In genomic region chr15:40744810-40745152, GRCh38 we compare ENCODE assay signal across 13 cellular contexts. TPM values are rescaled to one million over a fixed set of nuclear protein-coding genes. Genes with fewer than 3 reads are reported as not detected.
DNase-seq lines count a peak whose midpoint lies in the region; ATAC-seq and TF ChIP-seq lines count a peak whose summit lies in the region.
"Had no signal": no experiment of that assay in that cellular context is flagged by ENCODE, and none has a peak within 500 bp of the region (broad histone marks: within the 10 kb centered on the region; RNA-seq: fewer than 3 reads in every experiment).

No MANE protein-coding gene starts in this region.

- H3K4me3 ChIP-seq in RWPE2 (ENCODE audit: severe bottlenecking) (no peak overlapping the region), suprapubic skin (no peak overlapping the region)
- H3K4me3 ChIP-seq: cardiac muscle cell had no signal

- TF ChIP-seq POLR2A in suprapubic skin (IDR thresholded peaks at IDR 0.05): no peak

- H3K4me3 Mint-ChIP-seq in immature natural killer cell: peak overlapping the region; percentile 76 to 86 (median 83)
- H3K4me3 Mint-ChIP-seq: type B pancreatic cell had no signal

- no peaks in the 10 kb centered on the region for H3K9me3 ChIP-seq in RWPE2 (ENCODE audit: severe bottlenecking)
- H3K9me3 ChIP-seq in suprapubic skin: no peaks in the 10 kb centered on the region

- H3K27ac ChIP-seq in RWPE2 (ENCODE audit: poor library complexity, severe bottlenecking): peak overlapping the region; percentile 68
- H3K27ac ChIP-seq in suprapubic skin: no peak overlapping the region
- H3K27ac ChIP-seq: cardiac muscle cell had no signal

- H3K36me3 Mint-ChIP-seq in activated naive CD4-positive, alpha-beta T cell treated with anti-CD3 and anti-CD28 coated beads, Interleukin-2, amount 50 U/mL, for 72 hours: peaks cover 5 to 6% of the 10 kb centered on the region in 2 donors
- peaks cover 4 to 36% (median 18%) of the 10 kb centered on the region in 3 donors for H3K36me3 Mint-ChIP-seq in immature natural killer cell

- H3K27me3 ChIP-seq in RWPE2 (ENCODE audit: insufficient read depth, poor library complexity, severe bottlenecking) (no peaks in the 10 kb centered on the region), suprapubic skin (no peaks in the 10 kb centered on the region)
- H3K27me3 ChIP-seq: cardiac muscle cell had no signal

- peaks cover 7 to 14% (median 10%) of the 10 kb centered on the region in 3 donors for H3K27me3 Mint-ChIP-seq in immature natural killer cell (ENCODE audit: low read depth in 3 of 3)
- H3K27me3 Mint-ChIP-seq: type B pancreatic cell had no signal

- 77% methylated on average over 5 of the region's 5 CpGs for WGBS in suprapubic skin

- peaks cover 81% of the 10 kb centered on the region for H3K36me3 ChIP-seq in RWPE2 (ENCODE audit: low read depth)
- H3K36me3 ChIP-seq in suprapubic skin: peaks cover 66% of the 10 kb centered on the region

- peak in 1 of 2 donors; percentile 44 for DNase-seq in activated naive CD4-positive, alpha-beta T cell treated with anti-CD3 and anti-CD28 coated beads, Interleukin-2, amount 50 U/mL, for 72 hours (ENCODE audit: low spot score in 2 of 2)
- DNase-seq in activated naive CD4-positive, alpha-beta T cell treated with Interleukin-2 at 50 U/mL for 16 hours: no peak
- DNase-seq in RWPE2 (ENCODE audit: low spot score): peak; percentile 47
- no peak for DNase-seq in immature natural killer cell
- DNase-seq in suprapubic skin (ENCODE audit: low spot score in 2 of 2): peak; percentile 21 to 54
- no peak for DNase-seq in T1000 (lab: John Stamatoyannopoulos, UW)
- DNase-seq in D341Med (ENCODE audit: low spot score): no peak
- DNase-seq in stimulated activated CD4-positive, alpha-beta T cell treated with anti-CD3 and anti-CD28 coated beads, Interleukin-4, amount 100 ng/mL, for 24 hours: no peak
- DNase-seq: DMS153; effector CD8-positive, alpha-beta T cell; NCI-H2029 had no signal

- no peaks in the 10 kb centered on the region for H3K9me3 Mint-ChIP-seq in activated naive CD4-positive, alpha-beta T cell treated with anti-CD3 and anti-CD28 coated beads, Interleukin-2, amount 50 U/mL, for 72 hours
- H3K9me3 Mint-ChIP-seq in immature natural killer cell: no peaks in the 10 kb centered on the region
- H3K9me3 Mint-ChIP-seq: type B pancreatic cell had no signal

- H3K4me1 ChIP-seq in RWPE2 (ENCODE audit: insufficient read depth, poor library complexity, severe bottlenecking) (peaks cover 10% of the 10 kb centered on the region), suprapubic skin (no peaks in the 10 kb centered on the region)

- no peak for TF ChIP-seq EP300 in suprapubic skin (IDR thresholded peaks at IDR 0.05)

- ATAC-seq in activated naive CD4-positive, alpha-beta T cell treated with anti-CD3 and anti-CD28 coated beads, Interleukin-2, amount 50 U/mL, for 72 hours: no peak
- no peak for ATAC-seq in RWPE2 (ENCODE audit: low read depth)

- H3K27ac Mint-ChIP-seq in activated naive CD4-positive, alpha-beta T cell treated with anti-CD3 and anti-CD28 coated beads, Interleukin-2, amount 50 U/mL, for 72 hours: peak overlapping the region; percentile 82 to 96
- H3K27ac Mint-ChIP-seq in immature natural killer cell: peak overlapping the region; percentile 96 to 99 (median 98)
- H3K27ac Mint-ChIP-seq: type B pancreatic cell had no signal

- no peak for TF ChIP-seq CTCF in RWPE2 (IDR thresholded peaks at IDR 0.05; ENCODE audit: poor library complexity, severe bottlenecking)
- TF ChIP-seq CTCF in suprapubic skin (IDR thresholded peaks at IDR 0.05): no peak

- peaks cover 68 to 74% of the 10 kb centered on the region in 2 donors for H3K4me1 Mint-ChIP-seq in immature natural killer cell

RNA-seq across cellular contexts. Expression of gene RMDN3, which starts 10.3 kb away (rescaled TPM):
- total RNA-seq in activated naive CD4-positive, alpha-beta T cell treated with anti-CD3 and anti-CD28 coated beads, Interleukin-2, amount 50 U/mL, for 72 hours: 10 to 100 TPM; 18.5 to 23.1 TPM
- polyA plus RNA-seq in immature natural killer cell: 100 to 1,000 TPM in 2 of 3 donors, 10 to 100 TPM in 1; 44.6 to 118 (median 110) TPM
- total RNA-seq in suprapubic skin: 10 to 100 TPM; 25.4 to 44.8 (median 35.6) TPM

RNA-seq across cellular contexts. Expression of gene GCHFR, which starts 19.1 kb away (rescaled TPM):
- 10 to 100 TPM; 15.9 to 72.6 TPM for total RNA-seq in activated naive CD4-positive, alpha-beta T cell treated with anti-CD3 and anti-CD28 coated beads, Interleukin-2, amount 50 U/mL, for 72 hours
- polyA plus RNA-seq in immature natural killer cell: 100 to 1,000 TPM; 183 to 303 (median 230) TPM
- 10 to 100 TPM; 39.4 to 70.3 (median 56.2) TPM for total RNA-seq in suprapubic skin

RNA-seq across cellular contexts. Expression of gene C15orf62, which starts 25.0 kb away (rescaled TPM):
- 1 to 10 TPM in 1 of 2 donors, under 1 TPM in 1; 0.52 to 2.0 TPM for total RNA-seq in activated naive CD4-positive, alpha-beta T cell treated with anti-CD3 and anti-CD28 coated beads, Interleukin-2, amount 50 U/mL, for 72 hours
- polyA plus RNA-seq in immature natural killer cell: under 1 TPM in 2 of 3 donors, not detected in 1; 0.08 to 0.12 TPM
- total RNA-seq in suprapubic skin: 10 to 100 TPM in 3 of 4 donors, 1 to 10 TPM in 1; 6.8 to 25.2 (median 19.6) TPM

RNA-seq across cellular contexts. Expression of gene RAD51, which starts 49.8 kb away (rescaled TPM):
- 10 to 100 TPM; 39.5 to 79.9 TPM for total RNA-seq in activated naive CD4-positive, alpha-beta T cell treated with anti-CD3 and anti-CD28 coated beads, Interleukin-2, amount 50 U/mL, for 72 hours
- polyA plus RNA-seq in immature natural killer cell: 1 to 10 TPM; 2.6 to 7.5 (median 4.7) TPM
- total RNA-seq in suprapubic skin: 1 to 10 TPM in 2 of 4 donors, under 1 TPM in 2; 0.64 to 2.2 (median 1.1) TPM

Comparison
In these comparisons a context has a peak if more than half of its experiments do, and no peak if none do; other contexts are left out.
1. DNase-seq: peak in RWPE2 (single experiment) and suprapubic skin (2 of 2); none in activated naive CD4-positive, alpha-beta T cell treated with Interleukin-2 at 50 U/mL for 16 hours (single experiment), immature natural killer cell (0 of 3), T1000 (single experiment), D341Med (single experiment) and stimulated activated CD4-positive, alpha-beta T cell treated with anti-CD3 and anti-CD28 coated beads, Interleukin-4, amount 100 ng/mL, for 24 hours (single experiment).